ENCODE assay signal across 15 cellular contexts in the genomic region with DNA sequence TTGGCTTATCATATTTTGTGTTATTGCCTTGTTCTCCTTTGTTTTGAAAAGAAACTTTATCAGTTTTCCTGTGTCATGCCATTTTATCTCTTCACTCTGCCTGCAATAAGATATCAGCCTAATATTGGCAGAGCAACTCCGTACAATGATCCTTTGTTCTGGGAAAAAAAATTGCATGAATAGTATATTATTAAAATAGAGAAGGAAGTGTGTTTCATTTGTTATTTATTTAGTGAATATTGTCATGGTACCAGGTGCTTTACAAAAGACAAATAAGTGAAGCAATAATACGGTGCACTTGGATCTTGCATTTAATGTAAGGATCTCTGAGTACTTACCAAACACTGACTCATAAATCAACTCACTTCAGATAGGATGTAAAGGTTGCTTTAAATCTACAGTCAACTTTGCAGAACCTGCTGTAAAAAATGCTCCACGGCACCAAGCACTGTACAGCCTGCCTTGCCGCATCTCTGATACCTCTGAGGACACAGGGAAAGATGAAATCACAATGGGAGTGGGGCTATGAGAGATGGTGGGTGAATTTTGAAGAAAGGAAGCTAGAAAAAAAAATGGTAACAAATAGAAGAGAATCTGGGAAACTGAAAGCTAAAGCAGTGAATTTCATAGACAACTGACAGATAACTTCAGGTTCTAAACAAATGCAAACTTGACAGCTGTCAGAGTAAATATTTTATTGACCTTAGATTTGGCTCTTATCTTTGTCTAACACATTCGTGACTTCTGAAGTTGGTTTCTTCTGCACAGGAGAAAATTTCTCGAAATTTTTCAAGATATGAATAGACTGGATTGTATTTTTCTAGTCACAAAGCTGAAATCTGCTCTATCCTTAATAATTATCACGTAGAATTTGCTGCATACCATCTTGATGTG.
DNase-seq lines count a peak whose midpoint lies in the region; TF ChIP-seq lines count a peak whose summit lies in the region.
"Had no signal": no experiment of that assay in that cellular context is flagged by ENCODE, and none has a peak within 500 bp of the region (broad histone marks: within the 10 kb centered on the region; RNA-seq: fewer than 3 reads in every experiment).

No MANE protein-coding gene starts in this region.

- H3K27ac ChIP-seq in 22Rv1 (peak overlapping the region; percentile 12; the same call in 1 of the 2 replicates), adrenal gland (no peak overlapping the region)
- H3K27ac ChIP-seq: colonic mucosa, esophagus squamous epithelium had no signal

- in situ Hi-C loops in SK-MEL-5 (cut with HindIII; ENCODE audit: low pct_unique_long_range_greater_than_20kb, low sequenced_read_pairs) (no loop called here), G401 (cut with HindIII; ENCODE audit: low sequenced_read_pairs) (no loop called here)

- intact Hi-C loops in adrenal gland (cut with DNase I), result no loop called here

- no peaks in the 10 kb centered on the region for H3K27me3 ChIP-seq in adrenal gland
- H3K27me3 ChIP-seq: colonic mucosa, esophagus squamous epithelium, transverse colon had no signal

- no peak overlapping the region for H3K4me3 ChIP-seq in adrenal gland
- H3K4me3 ChIP-seq: colonic mucosa, esophagus squamous epithelium, transverse colon had no signal

- 60 to 64% (median 61%) methylated on average over 7 of the region's 7 CpGs for WGBS in adrenal gland, 4 donors

- no peak for TF ChIP-seq POLR2A in adrenal gland (IDR thresholded peaks at IDR 0.05)

- H3K36me3 ChIP-seq in adrenal gland (replicated peaks in 1 of 2), result no peaks in the 10 kb centered on the region
- H3K36me3 ChIP-seq: colonic mucosa, esophagus squamous epithelium, transverse colon had no signal

- no peak for TF ChIP-seq CTCF in 22Rv1 (IDR thresholded peaks at IDR 0.05)
- TF ChIP-seq CTCF in adrenal gland (IDR thresholded peaks at IDR 0.05), result no peak

- peaks cover 0 to 5% of the 10 kb centered on the region in 2 donors for H3K4me1 ChIP-seq in adrenal gland (replicated peaks in 1 of 2)
- H3K4me1 ChIP-seq: colonic mucosa had no signal

- H3K9me3 ChIP-seq in adrenal gland (replicated peaks in 1 of 3), result no peaks in the 10 kb centered on the region
- H3K9me3 ChIP-seq: colonic mucosa, esophagus squamous epithelium, transverse colon had no signal

- DNase-seq in NCI-H1436 (lab: John Stamatoyannopoulos, UW) (peak; percentile 24), SK-MEL-5 (ENCODE audit: low read depth, low spot score) (peak; percentile 26), left kidney (ENCODE audit: low read depth, low spot score) (peak; percentile 33), G401 (ENCODE audit: low spot score) (no peak), SW480 (ENCODE audit: low spot score) (no peak), adrenal gland (no peak)
- DNase-seq in activated CD4-positive, alpha-beta T cell treated with anti-CD3 and anti-CD28 coated beads, Interleukin-2, amount 50 U/mL, for 48 hours, result no peak
- DNase-seq: activated T-cell treated with anti-CD3 and anti-CD28 coated beads, Interleukin-2, amount 50 U/mL, for 1 hour; colonic mucosa; DND-41; esophagus squamous epithelium; midbrain; stimulated activated CD4-positive, alpha-beta T cell treated with anti-CD3 and anti-CD28 coated beads, Interleukin-15, amount 100 ng/mL, for 24 hours; transverse colon had no signal

Comparison
In these comparisons a context has a peak if more than half of its experiments do, and no peak if none do; other contexts are left out.
1. DNase-seq: peak in NCI-H1436 (single experiment), SK-MEL-5 (single experiment) and left kidney (single experiment); none in G401 (single experiment), SW480 (single experiment), activated CD4-positive, alpha-beta T cell treated with anti-CD3 and anti-CD28 coated beads, Interleukin-2, amount 50 U/mL, for 48 hours (0 of 2) and adrenal gland (0 of 7).